ENCODE assay signal across 8 cellular contexts in genomic region chr5:159878988-159879471, GRCh38. TPM values are rescaled to one million over a fixed set of nuclear protein-coding genes. Genes with fewer than 3 reads are reported as not detected.
DNase-seq lines count a peak whose midpoint lies in the region; ATAC-seq and TF ChIP-seq lines count a peak whose summit lies in the region.

No MANE protein-coding gene starts in this region.

- H3K27ac ChIP-seq in lung (ENCODE audit: low read depth in 1 of 2, low read length in 1 of 2) = peak overlapping the region; percentile 21 to 63
- no peak overlapping the region for H3K27ac ChIP-seq in effector memory CD4-positive, alpha-beta T cell (ENCODE audit: insufficient read depth, low read length, poor library complexity, severe bottlenecking)

- H3K36me3 Mint-ChIP-seq in stimulated activated effector memory CD8-positive, alpha-beta T cell treated with anti-CD3 and anti-CD28 coated beads, Interleukin-12 subunit alpha, Interleukin-12 subunit beta, amount 100 ng/mL, for 72 hours = no peaks in the 10 kb centered on the region

- H3K9me3 ChIP-seq in MG63 = no peaks in the 10 kb centered on the region
- H3K9me3 ChIP-seq in lung (ENCODE audit: control insufficient read depth in 2 of 2, insufficient read depth in 1 of 2, low read length in 1 of 2) = peaks cover 0 to 2% of the 10 kb centered on the region in 2 donors
- no peaks in the 10 kb centered on the region for H3K9me3 ChIP-seq in effector memory CD4-positive, alpha-beta T cell (ENCODE audit: control insufficient read depth, low read length)

- no peak overlapping the region for H3K4me3 Mint-ChIP-seq in stimulated activated effector memory CD8-positive, alpha-beta T cell treated with anti-CD3 and anti-CD28 coated beads, Interleukin-12 subunit alpha, Interleukin-12 subunit beta, amount 100 ng/mL, for 72 hours

- 0 to 6% methylated on average over 11 of the region's 11 CpGs for WGBS in lung, 2 donors

- no peaks in the 10 kb centered on the region for H3K36me3 ChIP-seq in MG63
- H3K36me3 ChIP-seq in lung (ENCODE audit: control insufficient read depth in 2 of 2, insufficient read depth in 2 of 2, low read length in 2 of 2) = no peaks in the 10 kb centered on the region
- H3K36me3 ChIP-seq in effector memory CD4-positive, alpha-beta T cell (ENCODE audit: control insufficient read depth, insufficient read depth, low read length) = no peaks in the 10 kb centered on the region

- POLR2A ChIA-PET in AG04449 (lab: Yijun Ruan, JAX) = no interaction called here

- no peaks in the 10 kb centered on the region for H3K9me3 Mint-ChIP-seq in stimulated activated effector memory CD8-positive, alpha-beta T cell treated with anti-CD3 and anti-CD28 coated beads, Interleukin-12 subunit alpha, Interleukin-12 subunit beta, amount 100 ng/mL, for 72 hours

- TF ChIP-seq CTCF in AG04449 (IDR thresholded peaks at IDR 0.05; ENCODE audit: insufficient read depth, low read length, missing control alignments) = no peak
- TF ChIP-seq CTCF in lung (IDR thresholded peaks at IDR 0.05; ENCODE audit: control extremely low read depth, extremely low read depth) = no peak

- CTCF ChIA-PET in AG04449 (lab: Yijun Ruan, JAX) = interaction anchor here (0.8 kb wide), 1 partner anchor 13 kb away, joined by 3 read pairs; no protein-coding TSS in a partner anchor

- no peak overlapping the region for H3K27ac Mint-ChIP-seq in stimulated activated effector memory CD8-positive, alpha-beta T cell treated with anti-CD3 and anti-CD28 coated beads, Interleukin-12 subunit alpha, Interleukin-12 subunit beta, amount 100 ng/mL, for 72 hours

- ATAC-seq in lung (ENCODE audit: insufficient read depth, low FRiP score) (no peak), GM18498 (IDR thresholded peaks at IDR 0.05; ENCODE audit: unreplicated experiment) (no peak)
- ATAC-seq in stimulated activated effector memory CD8-positive, alpha-beta T cell treated with anti-CD3 and anti-CD28 coated beads, Interleukin-12 subunit alpha, Interleukin-12 subunit beta, amount 100 ng/mL, for 72 hours = no peak

- peak overlapping the region; percentile 27 for H3K4me3 ChIP-seq in AG04449 (ENCODE audit: low read depth, low read length)
- no peak overlapping the region for H3K4me3 ChIP-seq in MG63
- H3K4me3 ChIP-seq in lung = no peak overlapping the region
- no peak overlapping the region for H3K4me3 ChIP-seq in effector memory CD4-positive, alpha-beta T cell (ENCODE audit: insufficient read depth, low read depth, low read length, poor library complexity, severe bottlenecking)

- DNase-seq in AG04449 (ENCODE audit: low read depth, low spot score) (peak; percentile 63), MG63 (peak; percentile 95), dedifferentiated amniotic fluid mesenchymal stem cell (ENCODE audit: extremely low spot score) (peak; percentile 71), lung (ENCODE audit: low spot score) (peak; percentile 59)
- no peak for DNase-seq in effector memory CD4-positive, alpha-beta T cell
- DNase-seq in stimulated activated effector memory CD8-positive, alpha-beta T cell treated with anti-CD3 and anti-CD28 coated beads, Interleukin-12 subunit alpha, Interleukin-12 subunit beta, amount 100 ng/mL, for 72 hours (ENCODE audit: low spot score in 2 of 2) = no peak
- no peak for DNase-seq in stimulated activated CD4-positive, alpha-beta T cell treated with anti-CD3 and anti-CD28 coated beads, Interleukin-15, amount 100 ng/mL, for 24 hours

- H3K4me1 ChIP-seq in lung (ENCODE audit: control insufficient read depth in 2 of 2, insufficient read depth in 2 of 2, low read length in 2 of 2) = peaks cover 0 to 14% of the 10 kb centered on the region in 2 donors
- no peaks in the 10 kb centered on the region for H3K4me1 ChIP-seq in effector memory CD4-positive, alpha-beta T cell (ENCODE audit: control insufficient read depth, insufficient read depth, low read length, poor library complexity, severe bottlenecking)

- no peaks in the 10 kb centered on the region for H3K4me1 Mint-ChIP-seq in stimulated activated effector memory CD8-positive, alpha-beta T cell treated with anti-CD3 and anti-CD28 coated beads, Interleukin-12 subunit alpha, Interleukin-12 subunit beta, amount 100 ng/mL, for 72 hours

- H3K27me3 ChIP-seq in MG63 = no peaks in the 10 kb centered on the region
- H3K27me3 ChIP-seq in lung (ENCODE audit: control insufficient read depth, insufficient read depth) = no peaks in the 10 kb centered on the region
- no peaks in the 10 kb centered on the region for H3K27me3 ChIP-seq in effector memory CD4-positive, alpha-beta T cell (replicated peaks; ENCODE audit: control insufficient read depth, insufficient read depth, low read length, poor library complexity, severe bottlenecking)

RNA-seq across cellular contexts. Expression of gene ADRA1B, which starts 37.3 kb away (rescaled TPM):
- 0.25 and 0.56 TPM in 2 replicates for total RNA-seq in MG63 (2014; rRNA removed; shearing (Covaris generic); ENCODE audit: low replicate concordance)
- total RNA-seq in lung = 1 to 10 TPM; 1.5 to 6.1 TPM
- polyA plus RNA-seq in lung = 1 to 10 TPM; 1.2 to 3.2 TPM

Comparison
In these comparisons a context has a peak if more than half of its experiments do, and no peak if none do; other contexts are left out.
1. DNase-seq: peak in AG04449 (single experiment), MG63 (single experiment), dedifferentiated amniotic fluid mesenchymal stem cell (single experiment) and lung (single experiment); none in effector memory CD4-positive, alpha-beta T cell (0 of 3), stimulated activated effector memory CD8-positive, alpha-beta T cell treated with anti-CD3 and anti-CD28 coated beads, Interleukin-12 subunit alpha, Interleukin-12 subunit beta, amount 100 ng/mL, for 72 hours (0 of 2) and stimulated activated CD4-positive, alpha-beta T cell treated with anti-CD3 and anti-CD28 coated beads, Interleukin-15, amount 100 ng/mL, for 24 hours (single experiment).